Comparison of ENCODE assay signal across 24 cellular contexts in genomic region chr10:35409808-35410207, GRCh38.
A peak's percentile ranks its signal among the peaks of the same experiment; 100 is the strongest.
DNase-seq lines count a peak whose midpoint lies in the region; ATAC-seq lines count a peak whose summit lies in the region.
"Had no signal": no experiment of that assay in that cellular context is flagged by ENCODE, and none has a peak within 500 bp of the region (broad histone marks: within the 10 kb centered on the region; RNA-seq: fewer than 3 reads in every experiment).

No MANE protein-coding gene starts in this region.

- H2AFZ ChIP-seq in trophoblast cell (ENCODE audit: insufficient read depth, low read length, poor library complexity), result no peak overlapping the region
- H2AFZ ChIP-seq: parathyroid adenoma had no signal

- H3K4me3 ChIP-seq in CD4-positive, CD25-positive, alpha-beta regulatory T cell (ENCODE audit: low read depth, low read length), result no peak overlapping the region
- no peak overlapping the region for H3K4me3 ChIP-seq in trophoblast cell (ENCODE audit: low read depth, low read length)
- H3K4me3 ChIP-seq: A549, heart right ventricle, lower lobe of right lung, right atrium auricular region, SJSA1, tibial artery had no signal

- H4K91ac ChIP-seq in trophoblast cell (ENCODE audit: low read depth, low read length), result no peak overlapping the region

- H4K12ac ChIP-seq in trophoblast cell (ENCODE audit: low read depth, low read length), result no peak overlapping the region

- no peaks in the 10 kb centered on the region for H3K27me3 ChIP-seq in CD4-positive, CD25-positive, alpha-beta regulatory T cell (ENCODE audit: control insufficient read depth, insufficient read depth, low read length)
- no peaks in the 10 kb centered on the region for H3K27me3 ChIP-seq in trophoblast cell (ENCODE audit: insufficient read depth, low read length)
- H3K27me3 ChIP-seq: heart right ventricle, right atrium auricular region, SJSA1, tibial artery had no signal

- H3K14ac ChIP-seq in trophoblast cell (ENCODE audit: low read length), result no peak overlapping the region

- no peaks in the 10 kb centered on the region for H3K36me3 ChIP-seq in CD4-positive, CD25-positive, alpha-beta regulatory T cell (ENCODE audit: control insufficient read depth, insufficient read depth, low read length)
- H3K36me3 ChIP-seq in trophoblast cell (ENCODE audit: control insufficient read depth in 1 of 2, insufficient read depth in 2 of 2, low read length in 2 of 2), result no peaks in the 10 kb centered on the region
- H3K36me3 ChIP-seq: heart right ventricle, lower lobe of right lung, right atrium auricular region, SJSA1, tibial artery had no signal

- no peaks in the 10 kb centered on the region for H3K9me3 ChIP-seq in CD4-positive, CD25-positive, alpha-beta regulatory T cell (ENCODE audit: control insufficient read depth in 2 of 2, low read length in 2 of 2)
- H3K9me3 ChIP-seq in T-helper 17 cell (ENCODE audit: control insufficient read depth, low read length, poor library complexity, severe bottlenecking) (no peaks in the 10 kb centered on the region), trophoblast cell (ENCODE audit: insufficient read depth, low read depth, low read length) (peaks cover 2% of the 10 kb centered on the region)
- H3K9me3 ChIP-seq: A549, heart right ventricle, lower lobe of right lung, right atrium auricular region, SJSA1, tibial artery had no signal

- H2AK5ac ChIP-seq in trophoblast cell (ENCODE audit: low read length), result no peak overlapping the region

- no peak overlapping the region for H3K4me3 Mint-ChIP-seq in CD4-positive, CD25-positive, alpha-beta regulatory T cell
- H3K4me3 Mint-ChIP-seq in T-helper 17 cell, result no peak overlapping the region
- H3K4me3 Mint-ChIP-seq: activated CD8-positive, alpha-beta memory T cell treated with anti-CD3 and anti-CD28 coated beads, Interleukin-2, amount 10 ng/mL, durations not matched to agents 7 days and 5 days; activated naive CD8-positive, alpha-beta T cell treated with anti-CD3 and anti-CD28 coated beads, Interleukin-2, amount 50 U/mL, for 24 hours; CD8-positive, alpha-beta T cell; neural crest cell had no signal

- no peak overlapping the region for H2BK5ac ChIP-seq in trophoblast cell (ENCODE audit: low read depth, low read length, poor library complexity)

- no peak overlapping the region for H2BK120ac ChIP-seq in trophoblast cell (ENCODE audit: insufficient read depth, low read length, poor library complexity)

- H3K27ac ChIP-seq in CD4-positive, CD25-positive, alpha-beta regulatory T cell (ENCODE audit: insufficient read depth, low read length, poor library complexity, severe bottlenecking), result no peak overlapping the region
- H3K27ac ChIP-seq in trophoblast cell (ENCODE audit: low read depth, low read length) (no peak overlapping the region), substantia nigra (ENCODE audit: low read depth, low read length, poor library complexity, severe bottlenecking) (no peak overlapping the region)
- H3K27ac ChIP-seq: lower lobe of right lung, parathyroid adenoma, right atrium auricular region, SJSA1 had no signal

- H3K27ac Mint-ChIP-seq in CD4-positive, CD25-positive, alpha-beta regulatory T cell, result peak overlapping the region; percentile 57 to 85 (median 59)
- peak overlapping the region; percentile 68 for H3K27ac Mint-ChIP-seq in T-helper 17 cell
- H3K27ac Mint-ChIP-seq: activated CD8-positive, alpha-beta memory T cell treated with anti-CD3 and anti-CD28 coated beads, Interleukin-2, amount 10 ng/mL, durations not matched to agents 7 days and 5 days; activated naive CD8-positive, alpha-beta T cell treated with anti-CD3 and anti-CD28 coated beads, Interleukin-2, amount 50 U/mL, for 24 hours; CD8-positive, alpha-beta T cell had no signal

- no peak overlapping the region for H3K9ac ChIP-seq in trophoblast cell (ENCODE audit: low read length)
- H3K9ac ChIP-seq: parathyroid adenoma had no signal

- no peaks in the 10 kb centered on the region for H3K27me3 Mint-ChIP-seq in CD4-positive, CD25-positive, alpha-beta regulatory T cell
- no peaks in the 10 kb centered on the region for H3K27me3 Mint-ChIP-seq in T-helper 17 cell
- H3K27me3 Mint-ChIP-seq: activated CD8-positive, alpha-beta memory T cell treated with anti-CD3 and anti-CD28 coated beads, Interleukin-2, amount 10 ng/mL, durations not matched to agents 7 days and 5 days; activated naive CD8-positive, alpha-beta T cell treated with anti-CD3 and anti-CD28 coated beads, Interleukin-2, amount 50 U/mL, for 24 hours had no signal

- peaks cover 4% of the 10 kb centered on the region for H3K4me1 ChIP-seq in CD4-positive, CD25-positive, alpha-beta regulatory T cell (ENCODE audit: control insufficient read depth, insufficient read depth, low read length, poor library complexity, severe bottlenecking)
- peaks cover 28 to 30% of the 10 kb centered on the region in 2 experiments for H3K4me1 ChIP-seq in trophoblast cell (ENCODE audit: control insufficient read depth in 1 of 2, insufficient read depth in 2 of 2, low read length in 2 of 2)

- no peak for DNase-seq in CD4-positive, CD25-positive, alpha-beta regulatory T cell
- DNase-seq in T-helper 17 cell (no peak), left lobe of liver (ENCODE audit: low spot score) (no peak), trophoblast cell (no peak), HuH-7.5 (ENCODE audit: low spot score) (no peak), DMS153 treated with DMSO at 0.1 percent for 48 hours (lab: John Stamatoyannopoulos, UW; ENCODE audit: unreplicated experiment) (no peak), substantia nigra (lab: John Stamatoyannopoulos, UW) (no peak)
- DNase-seq: activated CD8-positive, alpha-beta memory T cell treated with anti-CD3 and anti-CD28 coated beads, Interleukin-2, amount 10 ng/mL, durations not matched to agents 7 days and 5 days; AML-193; H7; heart right ventricle; kidney; lower lobe of right lung; NCI-H1048; stimulated activated CD4-positive, alpha-beta T cell treated with anti-CD3 and anti-CD28 coated beads, Interleukin-4, amount 100 ng/mL, for 1 hour had no signal

- WGBS in trophoblast cell (ENCODE audit: extremely low coverage, insufficient coverage, insufficient read length), result no CpG with 5 or more reads among the region's 1 CpG

- H4K8ac ChIP-seq in trophoblast cell (ENCODE audit: low read depth, low read length), result no peak overlapping the region

- no peak overlapping the region for H3K18ac ChIP-seq in trophoblast cell (ENCODE audit: low read length)

- ATAC-seq in CD4-positive, CD25-positive, alpha-beta regulatory T cell (ENCODE audit: low read depth in 2 of 2), result no peak
- no peak for ATAC-seq in T-helper 17 cell
- ATAC-seq in left lobe of liver, result peak; percentile 94
- ATAC-seq in GM21515 (IDR thresholded peaks at IDR 0.05; ENCODE audit: unreplicated experiment), result no peak
- ATAC-seq: activated CD8-positive, alpha-beta memory T cell treated with anti-CD3 and anti-CD28 coated beads, Interleukin-2, amount 10 ng/mL, durations not matched to agents 7 days and 5 days had no signal

- peaks cover 3 to 57% (median 38%) of the 10 kb centered on the region in 4 donors for H3K4me1 Mint-ChIP-seq in CD4-positive, CD25-positive, alpha-beta regulatory T cell
- H3K4me1 Mint-ChIP-seq in T-helper 17 cell, result peaks cover 44% of the 10 kb centered on the region
- H3K4me1 Mint-ChIP-seq: activated CD8-positive, alpha-beta memory T cell treated with anti-CD3 and anti-CD28 coated beads, Interleukin-2, amount 10 ng/mL, durations not matched to agents 7 days and 5 days had no signal

- H3K4ac ChIP-seq in trophoblast cell (ENCODE audit: low read depth, low read length), result peak overlapping the region; percentile 16

- H3K23ac ChIP-seq in trophoblast cell (ENCODE audit: low read length), result no peak overlapping the region

- H3K79me2 ChIP-seq in trophoblast cell (ENCODE audit: control insufficient read depth, insufficient read depth, low read length, poor library complexity), result peaks cover 1% of the 10 kb centered on the region

- no peak overlapping the region for H3K4me2 ChIP-seq in trophoblast cell (ENCODE audit: low read length)
- H3K4me2 ChIP-seq: A549 had no signal

- H3K36me3 Mint-ChIP-seq in CD4-positive, CD25-positive, alpha-beta regulatory T cell, result no peaks in the 10 kb centered on the region
- no peaks in the 10 kb centered on the region for H3K36me3 Mint-ChIP-seq in T-helper 17 cell (ENCODE audit: low read depth)
- H3K36me3 Mint-ChIP-seq: activated CD8-positive, alpha-beta memory T cell treated with anti-CD3 and anti-CD28 coated beads, Interleukin-2, amount 10 ng/mL, durations not matched to agents 7 days and 5 days; CD8-positive, alpha-beta T cell had no signal

- peaks cover 0 to 1% (median 0%) of the 10 kb centered on the region in 7 donors for H3K9me3 Mint-ChIP-seq in CD4-positive, CD25-positive, alpha-beta regulatory T cell
- H3K9me3 Mint-ChIP-seq: activated naive CD8-positive, alpha-beta T cell treated with anti-CD3 and anti-CD28 coated beads, Interleukin-2, amount 50 U/mL, for 24 hours; CD8-positive, alpha-beta T cell had no signal

- no peak overlapping the region for H2BK12ac ChIP-seq in trophoblast cell (ENCODE audit: low read length)

- peaks cover 4% of the 10 kb centered on the region for H3K79me1 ChIP-seq in trophoblast cell (ENCODE audit: low read length)
